ENCODE assay signal across 8 cellular contexts in the genomic region with DNA sequence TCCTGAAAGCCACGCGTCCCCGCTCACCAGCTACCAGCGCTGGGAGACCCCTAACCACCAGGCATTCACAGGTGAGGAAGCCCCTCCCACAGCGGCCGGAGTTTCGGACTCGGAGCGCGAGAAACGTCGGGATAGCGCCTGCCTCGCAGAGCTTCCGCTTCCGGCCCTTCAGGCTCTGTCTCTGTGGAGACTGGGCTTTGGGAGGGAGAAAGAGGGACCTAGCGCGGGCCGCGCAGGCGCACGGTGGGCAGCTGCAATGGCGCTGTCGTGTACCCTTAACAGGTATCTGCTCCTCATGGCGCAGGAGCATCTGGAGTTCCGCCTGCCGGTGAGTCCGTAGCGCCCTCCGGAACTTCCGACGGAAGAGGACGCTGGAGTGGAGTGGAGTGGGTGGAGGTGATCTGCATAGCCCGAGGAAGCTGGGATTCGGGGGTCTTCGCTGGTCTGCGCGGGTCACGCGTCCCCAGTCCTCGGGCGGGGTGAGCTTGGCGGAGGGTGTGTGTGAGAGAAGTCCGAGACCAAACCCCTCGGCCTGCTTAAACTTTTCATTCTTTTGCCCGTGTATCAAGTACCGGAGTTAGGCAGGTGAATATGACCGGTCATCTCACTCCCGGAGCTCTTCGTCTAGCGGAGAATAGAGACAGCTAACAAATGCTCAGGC.
A peak's percentile ranks its signal among the peaks of the same experiment; 100 is the strongest.
DNase-seq lines count a peak whose midpoint lies in the region; ATAC-seq and TF ChIP-seq lines count a peak whose summit lies in the region.

A gene (plus strand): TSS at position 246 of the 661 bp plus-strand sequence. CDS start 11 bp downstream, at position 257.

- CTCF ChIA-PET in AG04449 (lab: Yijun Ruan, JAX), result interaction anchor here (0.7 to 4.7 kb wide), 10 partner anchors 9 to 676 kb away, joined by 3 to 45 read pairs (median 4); a partner anchor contains a TSS

- peak; percentile 97 for ATAC-seq in GM18868 (IDR thresholded peaks at IDR 0.05; ENCODE audit: unreplicated experiment)
- peak; percentile 95 for ATAC-seq in HG03103 (IDR thresholded peaks at IDR 0.05; ENCODE audit: low read depth, unreplicated experiment)

- POLR2A ChIA-PET in AG04449 (lab: Yijun Ruan, JAX), result interaction anchor here (1.1 to 1.8 kb wide), 3 partner anchors 9 to 1280 kb away, joined by 3 to 7 read pairs (median 5); a partner anchor contains a TSS

- peak within 1 kb of the TSS; percentile 95 for H3K4me3 ChIP-seq in AG04449 (ENCODE audit: low read depth, low read length)
- H3K4me3 ChIP-seq in WI38 (ENCODE audit: low read depth, low read length), result peak within 1 kb of the TSS; percentile 98
- peak within 1 kb of the TSS; percentile 96 to 98 for H3K4me3 ChIP-seq in cardiac fibroblast (replicated peaks in 1 of 2; ENCODE audit: low read depth in 2 of 2, low read length in 2 of 2)

- TF ChIP-seq CTCF in AG04449 (IDR thresholded peaks at IDR 0.05; ENCODE audit: insufficient read depth, low read length, missing control alignments) (no peak), WI38 (IDR thresholded peaks at IDR 0.05; ENCODE audit: low read depth, low read length) (no peak), cardiac fibroblast (IDR thresholded peaks at IDR 0.05; ENCODE audit: low read depth, low read length) (peak; percentile 2)

- DNase-seq in AG04449 (ENCODE audit: low read depth, low spot score), result no peak
- peak; percentile 95 for DNase-seq in NCI-H2171 (lab: John Stamatoyannopoulos, UW)
- DNase-seq in cardiac fibroblast (ENCODE audit: low read depth in 2 of 2), result peak; percentile 87 to 88
- peak; percentile 84 for DNase-seq in iris pigment epithelial cell (ENCODE audit: low read depth)
- peak; percentile 72 to 77 for DNase-seq in stimulated activated CD4-positive, alpha-beta T cell treated with anti-CD3 and anti-CD28 coated beads, Interleukin-12 subunit alpha, Interleukin-12 subunit beta, amount 100 ng/mL, for 24 hours (ENCODE audit: low read depth in 2 of 2)
